Comparison of ENCODE assay signal across 32 cellular contexts in the genomic region with DNA sequence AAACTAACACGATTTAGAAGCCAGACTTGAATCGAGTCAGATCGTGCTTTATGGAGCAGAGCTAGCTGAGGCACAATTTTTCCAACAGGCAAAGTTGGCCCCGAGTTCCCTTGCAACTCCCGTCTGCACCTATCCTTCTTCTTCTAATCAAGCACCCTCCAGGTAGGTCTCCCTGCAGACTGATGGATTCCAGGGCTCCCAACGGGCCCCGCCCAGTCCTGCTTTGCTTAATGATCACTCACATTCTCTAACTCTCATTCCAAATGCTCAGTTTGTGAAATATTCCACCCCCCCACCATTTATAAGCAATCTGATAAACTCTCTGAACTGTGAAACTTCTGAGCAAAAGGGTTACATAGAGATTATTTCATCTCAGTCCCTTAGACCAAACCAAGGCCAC.
"Had no signal": no experiment of that assay in that cellular context is flagged by ENCODE, and none has a peak within 500 bp of the region (broad histone marks: within the 10 kb centered on the region; RNA-seq: fewer than 3 reads in every experiment).

No MANE protein-coding gene starts in this region.

- H3K27ac ChIP-seq: adrenal gland, ascending aorta, body of pancreas, brain microvascular endothelial cell, breast epithelium, cardiac muscle cell had no signal

- DNase-seq: activated effector memory CD4-positive, alpha-beta T cell treated with anti-CD3 and anti-CD28 coated beads, Interleukin-2, amount 50 U/mL, for 16 hours; activated effector memory CD4-positive, alpha-beta T cell treated with Interleukin-2 at 50 U/mL for 16 hours; activated gamma-delta T cell; activated gamma-delta T cell treated with Interleukin-2 at 50 U/mL for 16 hours; activated naive CD4-positive, alpha-beta T cell; activated naive CD4-positive, alpha-beta T cell treated with anti-CD3 and anti-CD28 coated beads for 36 hours; activated naive CD4-positive, alpha-beta T cell treated with anti-CD3 and anti-CD28 coated beads, Interleukin-2, amount 10 ng/mL, durations not matched to agents 7 days and 5 days; activated naive CD4-positive, alpha-beta T cell treated with anti-CD3 and anti-CD28 coated beads, Interleukin-2, amount 50 U/mL, for 16 hours; activated naive CD4-positive, alpha-beta T cell treated with Interleukin-2 at 50 U/mL for 16 hours; activated naive CD8-positive, alpha-beta T cell treated with anti-CD3 and anti-CD28 coated beads for 36 hours; activated naive CD8-positive, alpha-beta T cell treated with anti-CD3 and anti-CD28 coated beads, Interleukin-2, amount 10 ng/mL, durations not matched to agents 7 days and 5 days; activated naive CD8-positive, alpha-beta T cell treated with anti-CD3 and anti-CD28 coated beads, Interleukin-2, amount 50 U/mL, for 24 hours; activated T-cell treated with anti-CD3 and anti-CD28 coated beads, Interleukin-2, amount 50 U/mL, for 1 hour; activated T-cell treated with anti-CD3 and anti-CD28 coated beads, Interleukin-2, amount 50 U/mL, for 24 hours; activated T-cell treated with anti-CD3 and anti-CD28 coated beads, Interleukin-2, amount 50 U/mL, for 4 hours; activated T-cell treated with anti-CD3 and anti-CD28 coated beads, Interleukin-2, amount 50 U/mL, for 48 hours; activated T-cell treated with anti-CD3 and anti-CD28 coated beads, Interleukin-2, amount 50 U/mL, for 72 hours; adrenal gland; amniotic stem cell; amygdala; anterior cingulate cortex; aorta; body of pancreas; brain microvascular endothelial cell; caudate nucleus; central memory CD4-positive, alpha-beta T cell; cerebellar nuclear complex had no signal

- H3K9me3 ChIP-seq: adrenal gland, ascending aorta, body of pancreas, breast epithelium had no signal

- H3K4me1 ChIP-seq: adrenal gland, ascending aorta, body of pancreas, breast epithelium had no signal

- H3K4me3 ChIP-seq: adrenal gland, ascending aorta, body of pancreas, breast epithelium, cardiac muscle cell had no signal

- H3K36me3 ChIP-seq: adrenal gland, ascending aorta, brain microvascular endothelial cell, breast epithelium, cardiac muscle cell had no signal

- H3K27me3 ChIP-seq: adrenal gland, ascending aorta, body of pancreas, brain microvascular endothelial cell, breast epithelium, cardiac muscle cell had no signal

- ATAC-seq: activated naive CD4-positive, alpha-beta T cell treated with anti-CD3 and anti-CD28 coated beads, Interleukin-2, amount 50 U/mL, for 72 hours; activated naive CD8-positive, alpha-beta T cell treated with anti-CD3 and anti-CD28 coated beads, Interleukin-2, amount 50 U/mL, for 24 hours; activated T-cell treated with anti-CD3 and anti-CD28 coated beads, Interleukin-2, amount 50 U/mL, for 4 hours; activated T-cell treated with anti-CD3 and anti-CD28 coated beads, Interleukin-2, amount 50 U/mL, for 72 hours; activated T-helper 17 cell treated with anti-CD3 and anti-CD28 coated beads, Interleukin-2, amount 50 U/mL, for 72 hours; body of pancreas had no signal
